ENCODE assay signal across 10 cellular contexts in genomic region chr3:23726811-23727548, GRCh38.
DNase-seq lines count a peak whose midpoint lies in the region; ATAC-seq and TF ChIP-seq lines count a peak whose summit lies in the region.
"Had no signal": no experiment of that assay in that cellular context is flagged by ENCODE, and none has a peak within 500 bp of the region (broad histone marks: within the 10 kb centered on the region; RNA-seq: fewer than 3 reads in every experiment).

No MANE protein-coding gene starts in this region.

- TF ChIP-seq CTCF in brain microvascular endothelial cell (IDR thresholded peaks at IDR 0.05; ENCODE audit: low read depth, low read length, missing control alignments), result no peak

- H3K36me3 ChIP-seq in brain microvascular endothelial cell (replicated peaks), result no peaks in the 10 kb centered on the region
- H3K36me3 ChIP-seq: esophagus squamous epithelium had no signal

- H3K9me3 Mint-ChIP-seq in stimulated activated effector memory CD8-positive, alpha-beta T cell treated with anti-CD3 and anti-CD28 coated beads, Interleukin-12 subunit alpha, Interleukin-12 subunit beta, amount 100 ng/mL, for 72 hours, result no peaks in the 10 kb centered on the region

- H3K27me3 ChIP-seq in brain microvascular endothelial cell (replicated peaks), result no peaks in the 10 kb centered on the region
- H3K27me3 ChIP-seq: esophagus squamous epithelium had no signal

- peak; percentile 23 to 30 for DNase-seq in activated T-cell treated with anti-CD3 and anti-CD28 coated beads, Interleukin-2, amount 50 U/mL, for 48 hours
- no peak for DNase-seq in activated T-cell treated with anti-CD3 and anti-CD28 coated beads, Interleukin-2, amount 50 U/mL, for 1 hour
- DNase-seq in HCEC 1CT (peak; percentile 22), brain microvascular endothelial cell (no peak), NCI-H345 treated with DMSO at 0.1 percent for 48 hours (lab: John Stamatoyannopoulos, UW; ENCODE audit: unreplicated experiment) (no peak), DMS53 treated with DMSO at 0.1 percent for 48 hours (lab: John Stamatoyannopoulos, UW; ENCODE audit: unreplicated experiment) (no peak)
- peak in 1 of 2 donors; percentile 55 for DNase-seq in stimulated activated effector memory CD8-positive, alpha-beta T cell treated with anti-CD3 and anti-CD28 coated beads, Interleukin-12 subunit alpha, Interleukin-12 subunit beta, amount 100 ng/mL, for 72 hours (ENCODE audit: low spot score in 2 of 2)
- DNase-seq: esophagus squamous epithelium, NCI-H1417 treated with DMSO at 0.1 percent for 48 hours had no signal

- in situ Hi-C loops in brain microvascular endothelial cell (cut with HindIII; ENCODE audit: low pct_ligation_motif_present, low sequenced_read_pairs), result no loop called here

- peaks cover 5% of the 10 kb centered on the region for H3K36me3 Mint-ChIP-seq in stimulated activated effector memory CD8-positive, alpha-beta T cell treated with anti-CD3 and anti-CD28 coated beads, Interleukin-12 subunit alpha, Interleukin-12 subunit beta, amount 100 ng/mL, for 72 hours

- ATAC-seq in HG03521 (IDR thresholded peaks at IDR 0.05; ENCODE audit: unreplicated experiment), result peak; percentile 70
- peak; percentile 97 for ATAC-seq in stimulated activated effector memory CD8-positive, alpha-beta T cell treated with anti-CD3 and anti-CD28 coated beads, Interleukin-12 subunit alpha, Interleukin-12 subunit beta, amount 100 ng/mL, for 72 hours

- no peak overlapping the region for H3K27ac Mint-ChIP-seq in stimulated activated effector memory CD8-positive, alpha-beta T cell treated with anti-CD3 and anti-CD28 coated beads, Interleukin-12 subunit alpha, Interleukin-12 subunit beta, amount 100 ng/mL, for 72 hours

- peaks cover 21% of the 10 kb centered on the region for H3K4me1 Mint-ChIP-seq in stimulated activated effector memory CD8-positive, alpha-beta T cell treated with anti-CD3 and anti-CD28 coated beads, Interleukin-12 subunit alpha, Interleukin-12 subunit beta, amount 100 ng/mL, for 72 hours

- no peak overlapping the region for H3K4me3 Mint-ChIP-seq in stimulated activated effector memory CD8-positive, alpha-beta T cell treated with anti-CD3 and anti-CD28 coated beads, Interleukin-12 subunit alpha, Interleukin-12 subunit beta, amount 100 ng/mL, for 72 hours

- no peak overlapping the region for H3K27ac ChIP-seq in brain microvascular endothelial cell
- H3K27ac ChIP-seq: esophagus squamous epithelium had no signal

- H3K4me3 ChIP-seq in brain microvascular endothelial cell (ENCODE audit: low read depth, low read length), result no peak overlapping the region
- H3K4me3 ChIP-seq: esophagus squamous epithelium had no signal

Comparison
In these comparisons a context has a peak if more than half of its experiments do, and no peak if none do; other contexts are left out.
1. DNase-seq: peak in activated T-cell treated with anti-CD3 and anti-CD28 coated beads, Interleukin-2, amount 50 U/mL, for 48 hours (2 of 2) and HCEC 1CT (single experiment); none in activated T-cell treated with anti-CD3 and anti-CD28 coated beads, Interleukin-2, amount 50 U/mL, for 1 hour (single experiment), brain microvascular endothelial cell (single experiment), NCI-H345 treated with DMSO at 0.1 percent for 48 hours (single experiment) and DMS53 treated with DMSO at 0.1 percent for 48 hours (single experiment).